Comparison of ENCODE assay signal across 20 cellular contexts in the genomic region with DNA sequence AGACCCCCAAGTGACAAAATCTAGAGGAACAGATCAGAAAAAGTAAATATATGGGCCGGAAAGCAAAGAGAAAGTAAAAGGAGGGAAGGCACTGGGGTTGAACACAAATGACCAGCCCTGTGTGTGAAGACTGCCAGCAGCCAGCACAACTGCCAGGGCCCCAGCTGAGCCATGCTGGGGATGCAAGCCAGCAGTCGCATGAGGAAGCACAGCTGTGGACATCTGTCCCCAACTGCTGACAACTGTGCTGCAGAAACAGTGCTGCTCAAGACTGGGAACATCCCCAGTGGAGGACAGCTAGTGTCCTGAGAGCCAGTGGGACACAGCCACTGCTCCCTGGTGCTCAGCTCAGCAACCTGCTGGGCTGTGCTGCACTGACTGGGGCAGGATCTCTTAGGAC. TPM values are rescaled to one million over a fixed set of nuclear protein-coding genes. Genes with fewer than 3 reads are reported as not detected.
DNase-seq lines count a peak whose midpoint lies in the region; ATAC-seq, FAIRE-seq and TF ChIP-seq lines count a peak whose summit lies in the region.
"Had no signal": no experiment of that assay in that cellular context is flagged by ENCODE, and none has a peak within 500 bp of the region (broad histone marks: within the 10 kb centered on the region; RNA-seq: fewer than 3 reads in every experiment).

No MANE protein-coding gene starts in this region.

- FAIRE-seq in kidney (lab: Jason Lieb, UNC), result no peak
- FAIRE-seq: GM12878, pancreas had no signal

- H3K4me1 Mint-ChIP-seq in CD14-positive monocyte, result no peaks in the 10 kb centered on the region

- H3K4me3 ChIP-seq in HEK293 (ENCODE audit: low read depth, low read length), result no peak overlapping the region
- H3K4me3 ChIP-seq in kidney (ENCODE audit: low read length in 2 of 2), result no peak overlapping the region
- H3K4me3 ChIP-seq in psoas muscle, result no peak overlapping the region
- H3K4me3 ChIP-seq: GM12878, pancreas had no signal

- no peaks in the 10 kb centered on the region for H3K9me3 ChIP-seq in HEK293 (ENCODE audit: control insufficient read depth, insufficient read depth, low read depth, low read length)
- H3K9me3 ChIP-seq in kidney (ENCODE audit: control insufficient read depth in 1 of 2, low read length in 2 of 2), result no peaks in the 10 kb centered on the region
- no peaks in the 10 kb centered on the region for H3K9me3 ChIP-seq in psoas muscle
- H3K9me3 ChIP-seq: pancreas had no signal

- H3K27ac ChIP-seq in HEK293 (ENCODE audit: extremely low read depth, low read depth, low read length) (no peak overlapping the region), kidney (ENCODE audit: low read depth in 2 of 2, low read length in 2 of 2) (no peak overlapping the region), psoas muscle (no peak overlapping the region)
- H3K27ac ChIP-seq: pancreas had no signal

- peak in 3 of 4 donors; percentile 68 to 74 (median 73) for ATAC-seq in psoas muscle
- ATAC-seq: esophagus mucosa, GM12878, Panc1 had no signal

- intact Hi-C loops in kidney (cut with DNase I), result no loop called here
- intact Hi-C loops in psoas muscle (cut with DNase I), result no loop called here
- intact Hi-C loops in CD14-positive monocyte (cut with micrococcal nuclease), result no loop called here
- intact Hi-C loops in posterior vena cava (cut with DNase I), result no loop called here

- no peak overlapping the region for H3K27ac Mint-ChIP-seq in CD14-positive monocyte
- H3K27ac Mint-ChIP-seq: memory B cell had no signal

- POLR2A ChIA-PET in HEK293 (lab: Yijun Ruan, JAX), result interaction anchor here (0.9 to 2.7 kb wide), 2 partner anchors 9 to 11 kb away, joined by 4 to 21 read pairs; a partner anchor contains a TSS

- CTCF ChIA-PET in HEK293 (lab: Yijun Ruan, JAX), result interaction anchor here (3.5 kb wide), 1 partner anchor 11 kb away, joined by 26 read pairs; a partner anchor contains a TSS

- H3K36me3 ChIP-seq in HEK293 (ENCODE audit: control insufficient read depth in 2 of 2, insufficient read depth in 1 of 2, low read length in 2 of 2), result no peaks in the 10 kb centered on the region
- H3K36me3 ChIP-seq in kidney (ENCODE audit: control insufficient read depth in 1 of 2, insufficient read depth in 2 of 2, low read length in 2 of 2), result no peaks in the 10 kb centered on the region
- H3K36me3 ChIP-seq in psoas muscle (ENCODE audit: insufficient read depth in 1 of 2, low read depth in 1 of 2), result no peaks in the 10 kb centered on the region
- H3K36me3 ChIP-seq: pancreas had no signal

- H3K9ac ChIP-seq in kidney (ENCODE audit: low read length in 2 of 2), result no peak overlapping the region

- peaks cover 0 to 11% (median 6%) of the 10 kb centered on the region in 7 donors for H3K9me3 Mint-ChIP-seq in CD14-positive monocyte

- DNase-seq in anterior cingulate cortex (lab: John Stamatoyannopoulos, UW) (peak in 46 of 58 donors; percentile 9 to 89 (median 64)), kidney (peak; percentile 89), psoas muscle (no peak), CD14-positive monocyte (ENCODE audit: low spot score) (no peak), NOMO-1 treated with DMSO at 0.1 percent for 48 hours (lab: John Stamatoyannopoulos, UW; ENCODE audit: unreplicated experiment) (no peak), NCI-H2171 (lab: John Stamatoyannopoulos, UW) (no peak), posterior vena cava (ENCODE audit: low spot score) (no peak)
- DNase-seq: activated CD4-positive, alpha-beta T cell treated with anti-CD3 and anti-CD28 coated beads for 1 hour; cortex of kidney; EL; NCI-H1417; NCI-H446 treated with DMSO at 0.1 percent for 48 hours; pancreas; stimulated activated CD4-positive, alpha-beta T cell treated with anti-CD3 and anti-CD28 coated beads, Interleukin-1b, Interleukin-23, amount 100 ng/mL, for 48 hours; T-helper 1 cell had no signal

- TF ChIP-seq CTCF in HEK293 (tag by site-specific recombination; IDR thresholded peaks at IDR 0.05) (no peak), kidney (IDR thresholded peaks at IDR 0.05; ENCODE audit: borderline replicate concordance, extremely low read depth, insufficient read depth) (no peak), psoas muscle (IDR thresholded peaks at IDR 0.05) (no peak), CD14-positive monocyte (IDR thresholded peaks at IDR 0.05) (no peak)

- peaks cover 1 to 7% (median 2%) of the 10 kb centered on the region in 3 donors for H3K27me3 Mint-ChIP-seq in CD14-positive monocyte (ENCODE audit: low read depth in 3 of 3)
- H3K27me3 Mint-ChIP-seq: memory B cell had no signal

- peaks cover 0 to 9% (median 2%) of the 10 kb centered on the region in 3 donors for H3K27me3 ChIP-seq in psoas muscle (ENCODE audit: insufficient read depth in 3 of 3, low read length in 2 of 3)
- H3K27me3 ChIP-seq: pancreas had no signal

- 18 to 20% (median 20%) methylated on average over 2 of the region's 2 CpGs for WGBS in psoas muscle, 3 donors

- peaks cover 0 to 18% of the 10 kb centered on the region in 2 donors for H3K36me3 Mint-ChIP-seq in CD14-positive monocyte

- no peak overlapping the region for H3K4me3 Mint-ChIP-seq in CD14-positive monocyte
- H3K4me3 Mint-ChIP-seq: memory B cell had no signal

- H3K4me1 ChIP-seq in HEK293 (ENCODE audit: control insufficient read depth, insufficient read depth, low read length) (no peaks in the 10 kb centered on the region), kidney (ENCODE audit: control insufficient read depth in 1 of 2, insufficient read depth in 1 of 2, low read depth in 1 of 2, low read length in 2 of 2) (peaks cover 11 to 12% of the 10 kb centered on the region in 2 donors), psoas muscle (no peaks in the 10 kb centered on the region)
- H3K4me1 ChIP-seq: pancreas had no signal

TF ChIP-seq in HEK293, 187 proteins besides CTCF, POLR2A, EP300 and RAD21:
- TF ChIP-seq ZNF23 (tag by site-specific recombination; IDR thresholded peaks at IDR 0.05; ENCODE audit: borderline replicate concordance), result no peak
- no peak for TF ChIP-seq HOXA7 (CRISPR knock-in tag; IDR thresholded peaks at IDR 0.05; ENCODE audit: borderline replicate concordance)
- TF ChIP-seq ZSCAN30 (tag by site-specific recombination; IDR thresholded peaks at IDR 0.05), result no peak
- TF ChIP-seq ZNF664 (tag by site-specific recombination; IDR thresholded peaks at IDR 0.05), result no peak
- no peak for TF ChIP-seq ZNF354C (tag by site-specific recombination; IDR thresholded peaks at IDR 0.05; ENCODE audit: borderline replicate concordance, low read depth)
- no peak for TF ChIP-seq ZNF155 (tag by site-specific recombination; IDR thresholded peaks at IDR 0.05)
- no peak for TF ChIP-seq ZNF350 (tag by site-specific recombination; IDR thresholded peaks at IDR 0.05)
- peak; percentile 84 for TF ChIP-seq ZIC2 (tag by site-specific recombination; IDR thresholded peaks at IDR 0.05)
- TF ChIP-seq ZNF624 (tag by site-specific recombination; IDR thresholded peaks at IDR 0.05), result no peak
- TF ChIP-seq, protein P1, sequence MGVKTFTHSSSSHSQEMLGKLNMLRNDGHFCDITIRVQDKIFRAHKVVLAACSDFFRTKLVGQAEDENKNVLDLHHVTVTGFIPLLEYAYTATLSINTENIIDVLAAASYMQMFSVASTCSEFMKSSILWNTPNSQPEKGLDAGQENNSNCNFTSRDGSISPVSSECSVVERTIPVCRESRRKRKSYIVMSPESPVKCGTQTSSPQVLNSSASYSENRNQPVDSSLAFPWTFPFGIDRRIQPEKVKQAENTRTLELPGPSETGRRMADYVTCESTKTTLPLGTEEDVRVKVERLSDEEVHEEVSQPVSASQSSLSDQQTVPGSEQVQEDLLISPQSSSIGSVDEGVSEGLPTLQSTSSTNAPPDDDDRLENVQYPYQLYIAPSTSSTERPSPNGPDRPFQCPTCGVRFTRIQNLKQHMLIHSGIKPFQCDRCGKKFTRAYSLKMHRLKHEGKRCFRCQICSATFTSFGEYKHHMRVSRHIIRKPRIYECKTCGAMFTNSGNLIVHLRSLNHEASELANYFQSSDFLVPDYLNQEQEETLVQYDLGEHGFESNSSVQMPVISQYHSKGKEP (tag by site-specific recombination; IDR thresholded peaks at IDR 0.05), result 0 out of 2 replicates have a peak, but pooled peaks have one; percentile 35

RNA-seq across cellular contexts. Expression of a gene that starts 10.7 kb away (rescaled TPM):
- total RNA-seq in kidney (505 TPM), psoas muscle (100 to 1,000 TPM; 110 to 167 (median 139) TPM), posterior vena cava (100 to 1,000 TPM; 385 to 448 TPM)
- polyA plus RNA-seq in kidney (ENCODE audit: insufficient read depth, low read depth, low replicate concordance) (1,211 TPM), psoas muscle (100 to 1,000 TPM; 125 to 277 (median 131) TPM), CD14-positive monocyte (100 to 1,000 TPM; 338 to 390 TPM)

RNA-seq across cellular contexts. Expression of a gene that starts 47.2 kb away (rescaled TPM):
- total RNA-seq in kidney (28.9 TPM), psoas muscle (10 to 100 TPM in 1 of 4 donors, 1 to 10 TPM in 3; 4.2 to 11.8 (median 6.3) TPM), posterior vena cava (1 to 10 TPM; 4.9 to 7.4 TPM)
- polyA plus RNA-seq in kidney (ENCODE audit: insufficient read depth, low read depth, low replicate concordance) (23.7 TPM), psoas muscle (10 to 100 TPM in 1 of 3 donors, 1 to 10 TPM in 2; 3.7 to 12.7 (median 4.9) TPM), CD14-positive monocyte (1 to 10 TPM; 1.3 to 2.5 TPM)

RNA-seq across cellular contexts. Expression of a gene that starts 56.1 kb away (rescaled TPM):
- total RNA-seq in kidney (10.8 TPM), psoas muscle (10 to 100 TPM in 3 of 4 donors, 1 to 10 TPM in 1; 5.8 to 27.5 (median 14.4) TPM), posterior vena cava (10 to 100 TPM in 1 of 2 donors, 1 to 10 TPM in 1; 5.6 to 13.1 TPM)
- polyA plus RNA-seq in kidney (ENCODE audit: insufficient read depth, low read depth, low replicate concordance) (20.6 TPM), psoas muscle (10 to 100 TPM in 1 of 3 donors, 1 to 10 TPM in 2; 4.0 to 15.1 (median 5.6) TPM), CD14-positive monocyte (under 1 TPM in 1 of 2 donors, not detected in 1; 0.25 TPM)

Comparison
In these comparisons a context has a peak if more than half of its experiments do, and no peak if none do; other contexts are left out.
1. DNase-seq: peak in anterior cingulate cortex (46 of 58) and kidney (single experiment); none in psoas muscle (0 of 2), CD14-positive monocyte (single experiment), NOMO-1 treated with DMSO at 0.1 percent for 48 hours (single experiment), NCI-H2171 (single experiment) and posterior vena cava (single experiment).